ENCODE assay signal across 12 cellular contexts in the genomic region with DNA sequence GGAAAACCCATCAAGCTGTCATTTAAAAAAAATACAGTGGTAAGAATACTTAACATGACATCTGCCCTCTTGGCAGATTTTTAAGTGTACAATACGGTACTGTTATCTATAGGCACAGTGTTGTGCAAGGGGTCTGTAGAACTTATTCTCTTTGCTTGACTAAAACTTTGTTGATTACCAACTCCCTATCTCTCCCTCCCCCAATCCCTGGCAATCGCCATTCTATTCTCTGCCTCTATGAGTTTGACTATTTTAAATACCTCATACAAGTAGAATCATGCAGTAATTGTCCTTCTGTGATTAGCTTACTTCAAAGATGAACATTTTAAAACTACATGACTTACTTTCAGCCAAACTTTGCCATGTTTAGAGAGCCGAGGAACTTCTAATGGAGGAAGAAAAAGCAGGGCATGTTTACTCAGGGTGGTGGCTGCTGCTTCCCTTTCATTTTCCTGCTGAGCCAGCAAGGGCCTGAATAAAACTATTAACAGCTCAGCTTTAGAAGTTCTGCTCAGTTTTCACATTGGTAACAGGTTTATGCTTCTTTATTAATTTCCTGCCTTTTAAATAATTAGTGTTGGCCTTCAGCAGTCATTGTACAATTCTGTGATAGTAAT.
DNase-seq lines count a peak whose midpoint lies in the region; ATAC-seq, FAIRE-seq and TF ChIP-seq lines count a peak whose summit lies in the region.
"Had no signal": no experiment of that assay in that cellular context is flagged by ENCODE, and none has a peak within 500 bp of the region (broad histone marks: within the 10 kb centered on the region; RNA-seq: fewer than 3 reads in every experiment).

No MANE protein-coding gene starts in this region.

- H3K4me3 ChIP-seq in A549 (no peak overlapping the region), mucosa of stomach (ENCODE audit: low read length) (no peak overlapping the region), coronary artery (no peak overlapping the region)

- POLR2A ChIA-PET in A549 (lab: Yijun Ruan, JAX), result interaction anchor here (1.4 kb wide), 1 partner anchor 62 kb away, joined by 4 read pairs; a partner anchor contains a TSS

- DNase-seq in A549 (ENCODE audit: low read depth in 1 of 2, low spot score in 1 of 2), result peak in 1 of 2 experiments; percentile 21
- DNase-seq in OCI-M2 (lab: John Stamatoyannopoulos, UW; ENCODE audit: unreplicated experiment), result peak; percentile 44
- DNase-seq in erythroblast (lab: John Stamatoyannopoulos, UW), result peak; percentile 48 to 75
- DNase-seq in coronary artery (ENCODE audit: low spot score), result no peak
- no peak for DNase-seq in stimulated activated CD4-positive, alpha-beta T cell treated with anti-CD3 and anti-CD28 coated beads, Interleukin-2, amount 100 ng/mL, for 48 hours
- no peak for DNase-seq in activated naive CD4-positive, alpha-beta T cell treated with Interleukin-2 at 50 U/mL for 16 hours
- DNase-seq: effector memory CD8-positive, alpha-beta T cell; HFFc6; NCI-H1105 treated with DMSO at 0.1 percent for 48 hours; WERI-Rb-1 had no signal

- peak overlapping the region; percentile 68 for H3K4me2 ChIP-seq in A549

- no peak for TF ChIP-seq POLR2A in A549 (IDR thresholded peaks at IDR 0.05; ENCODE audit: low read length)
- no peak for TF ChIP-seq POLR2A in erythroblast (IDR thresholded peaks at IDR 0.05; ENCODE audit: low read length)

- TF ChIP-seq CTCF in A549 (IDR thresholded peaks at IDR 0.05) (no peak), coronary artery (IDR thresholded peaks at IDR 0.05) (no peak)

- peak overlapping the region; percentile 70 to 81 for H3K27ac ChIP-seq in A549
- H3K27ac ChIP-seq in coronary artery, result peak overlapping the region in 1 of 2 donors; percentile 56
- H3K27ac ChIP-seq: WERI-Rb-1 had no signal

- peaks cover 45% of the 10 kb centered on the region for H3K4me1 ChIP-seq in A549
- H3K4me1 ChIP-seq in mucosa of stomach (ENCODE audit: control insufficient read depth, insufficient read depth, low read length), result peaks cover 11% of the 10 kb centered on the region

- no peak for TF ChIP-seq RAD21 in A549 (conservative IDR thresholded peaks at IDR 0.05 in 1 of 2, IDR thresholded peaks at IDR 0.05 in 1 of 2)

- ATAC-seq in A549, result peak in 1 of 2 experiments; percentile 80; a peak in 4 of 6 replicates
- ATAC-seq in GM21723 (IDR thresholded peaks at IDR 0.05; ENCODE audit: unreplicated experiment), result no peak
- ATAC-seq: effector memory CD8-positive, alpha-beta T cell had no signal

- CTCF ChIA-PET in A549 (lab: Yijun Ruan, JAX), result no interaction called here

- peak overlapping the region; percentile 65 for H3K9ac ChIP-seq in mucosa of stomach (ENCODE audit: low read length)

- TF ChIP-seq EP300 in A549 (IDR thresholded peaks at IDR 0.05), result no peak

- 11% methylated on average over 3 of the region's 3 CpGs for WGBS in A549 (ENCODE audit: missing lambda C conversion rate)

- H3K36me3 ChIP-seq in mucosa of stomach (ENCODE audit: control insufficient read depth, insufficient read depth, low read length), result no peaks in the 10 kb centered on the region
- H3K36me3 ChIP-seq: WERI-Rb-1 had no signal

- no peaks in the 10 kb centered on the region for H3K9me3 ChIP-seq in A549
- no peaks in the 10 kb centered on the region for H3K9me3 ChIP-seq in mucosa of stomach (ENCODE audit: control insufficient read depth, low read length)

- no peaks in the 10 kb centered on the region for H3K27me3 ChIP-seq in mucosa of stomach (ENCODE audit: control insufficient read depth, insufficient read depth, low read length)

- no peak for FAIRE-seq in A549 (lab: Jason Lieb, UNC)

TF ChIP-seq in A549, 52 proteins besides CTCF, POLR2A, EP300 and RAD21:
- peak; percentile 85 for TF ChIP-seq MAFK (IDR thresholded peaks at IDR 0.05; ENCODE audit: partially characterized antibody)
- TF ChIP-seq, protein P1, sequence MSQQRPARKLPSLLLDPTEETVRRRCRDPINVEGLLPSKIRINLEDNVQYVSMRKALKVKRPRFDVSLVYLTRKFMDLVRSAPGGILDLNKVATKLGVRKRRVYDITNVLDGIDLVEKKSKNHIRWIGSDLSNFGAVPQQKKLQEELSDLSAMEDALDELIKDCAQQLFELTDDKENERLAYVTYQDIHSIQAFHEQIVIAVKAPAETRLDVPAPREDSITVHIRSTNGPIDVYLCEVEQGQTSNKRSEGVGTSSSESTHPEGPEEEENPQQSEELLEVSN (IDR thresholded peaks at IDR 0.05; ENCODE audit: borderline replicate concordance, low read depth), result no peak

Comparison
In these comparisons a context has a peak if more than half of its experiments do, and no peak if none do; other contexts are left out.
1. DNase-seq: peak in OCI-M2 (single experiment) and erythroblast (2 of 2); none in coronary artery (single experiment), stimulated activated CD4-positive, alpha-beta T cell treated with anti-CD3 and anti-CD28 coated beads, Interleukin-2, amount 100 ng/mL, for 48 hours (0 of 2) and activated naive CD4-positive, alpha-beta T cell treated with Interleukin-2 at 50 U/mL for 16 hours (single experiment).